In the genomic region with DNA sequence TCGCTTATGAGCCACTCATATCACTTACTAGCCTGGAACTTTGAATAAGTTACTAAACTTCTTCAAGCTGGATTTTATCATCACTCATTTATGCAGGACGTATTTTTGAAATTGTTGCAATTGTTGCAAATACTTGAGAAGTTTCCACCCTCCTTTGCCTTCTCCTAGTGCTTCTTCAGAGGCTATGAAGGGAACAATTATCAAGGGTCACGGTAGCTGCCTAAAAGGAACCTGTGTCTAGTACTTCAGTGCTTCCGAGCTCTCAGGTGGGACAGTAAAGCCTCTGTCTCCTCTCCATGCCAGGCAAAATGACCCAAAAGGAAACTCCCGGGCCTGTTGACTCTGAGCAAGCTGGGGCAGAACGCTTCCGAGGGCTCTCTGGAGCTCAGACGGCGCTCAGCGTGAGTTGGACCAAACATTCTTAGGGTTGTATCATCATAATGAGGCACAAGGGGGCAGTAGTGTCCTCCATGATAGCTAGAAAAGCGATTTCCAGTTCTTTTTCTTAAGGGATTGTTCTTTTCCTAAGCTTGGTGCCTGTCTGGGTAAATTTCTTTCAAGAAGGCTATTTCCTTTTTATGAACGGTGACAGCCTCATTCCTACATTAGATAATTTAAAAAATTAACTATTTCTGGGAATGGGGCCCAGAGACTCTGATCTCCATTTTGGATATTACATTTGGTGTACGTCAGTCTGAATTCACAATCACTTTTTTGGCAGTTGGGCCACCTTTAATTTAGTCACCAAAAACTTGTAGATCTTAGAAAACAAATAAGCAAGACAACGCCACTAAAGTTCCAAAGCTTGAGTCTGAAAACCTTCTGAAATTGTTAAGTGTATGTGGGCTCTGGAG, we compare ENCODE assay signal across 9 cellular contexts.
A peak's percentile ranks its signal among the peaks of the same experiment; 100 is the strongest.
DNase-seq lines count a peak whose midpoint lies in the region; ATAC-seq and TF ChIP-seq lines count a peak whose summit lies in the region.
"Had no signal": no experiment of that assay in that cellular context is flagged by ENCODE, and none has a peak within 500 bp of the region (broad histone marks: within the 10 kb centered on the region; RNA-seq: fewer than 3 reads in every experiment).

No MANE protein-coding gene starts in this region.

- H3K9me3 Mint-ChIP-seq in activated naive CD4-positive, alpha-beta T cell treated with anti-CD3 and anti-CD28 coated beads, Interleukin-2, amount 10 ng/mL, durations not matched to agents 7 days and 5 days, result no peaks in the 10 kb centered on the region
- H3K9me3 Mint-ChIP-seq in glutamatergic neuron (ENCODE audit: unreplicated experiment) (no peaks in the 10 kb centered on the region), progenitor cell of endocrine pancreas (ENCODE audit: low read depth) (no peaks in the 10 kb centered on the region)

- ATAC-seq in GM18858 (IDR thresholded peaks at IDR 0.05; ENCODE audit: unreplicated experiment) (peak; percentile 87), HG03354 (IDR thresholded peaks at IDR 0.05; ENCODE audit: poor library complexity, severe bottlenecking, unreplicated experiment) (peak; percentile 87)

- TF ChIP-seq CTCF in glutamatergic neuron (IDR thresholded peaks at IDR 0.05; ENCODE audit: partially characterized antibody, unreplicated experiment), result peak; percentile 81
- TF ChIP-seq CTCF in progenitor cell of endocrine pancreas (IDR thresholded peaks at IDR 0.05; ENCODE audit: unreplicated experiment), result peak; percentile 84

- peaks cover 4% of the 10 kb centered on the region for H3K27me3 Mint-ChIP-seq in activated naive CD4-positive, alpha-beta T cell treated with anti-CD3 and anti-CD28 coated beads, Interleukin-2, amount 10 ng/mL, durations not matched to agents 7 days and 5 days
- H3K27me3 Mint-ChIP-seq in glutamatergic neuron (ENCODE audit: unreplicated experiment), result no peaks in the 10 kb centered on the region
- peaks cover 18% of the 10 kb centered on the region for H3K27me3 Mint-ChIP-seq in progenitor cell of endocrine pancreas

- no peak overlapping the region for H3K27ac Mint-ChIP-seq in activated naive CD4-positive, alpha-beta T cell treated with anti-CD3 and anti-CD28 coated beads, Interleukin-2, amount 10 ng/mL, durations not matched to agents 7 days and 5 days
- H3K27ac Mint-ChIP-seq in glutamatergic neuron (ENCODE audit: unreplicated experiment) (no peak overlapping the region), progenitor cell of endocrine pancreas (no peak overlapping the region)
- H3K27ac Mint-ChIP-seq: IgD-negative memory B cell had no signal

- H3K36me3 Mint-ChIP-seq in activated naive CD4-positive, alpha-beta T cell treated with anti-CD3 and anti-CD28 coated beads, Interleukin-2, amount 10 ng/mL, durations not matched to agents 7 days and 5 days, result no peaks in the 10 kb centered on the region
- H3K36me3 Mint-ChIP-seq in glutamatergic neuron (ENCODE audit: unreplicated experiment) (no peaks in the 10 kb centered on the region), progenitor cell of endocrine pancreas (ENCODE audit: insufficient read depth) (no peaks in the 10 kb centered on the region)
- H3K36me3 Mint-ChIP-seq: IgD-negative memory B cell had no signal

- peak in 10 of 14 donors; percentile 1 to 65 (median 9) for DNase-seq in C1 segment of cervical spinal cord (lab: John Stamatoyannopoulos, UW)
- peak; percentile 4 for DNase-seq in NCI-H510A (lab: John Stamatoyannopoulos, UW)
- peak; percentile 27 for DNase-seq in activated naive CD4-positive, alpha-beta T cell treated with anti-CD3 and anti-CD28 coated beads, Interleukin-2, amount 10 ng/mL, durations not matched to agents 7 days and 5 days
- peak; percentile 45 for DNase-seq in glutamatergic neuron
- peak; percentile 43 for DNase-seq in progenitor cell of endocrine pancreas (ENCODE audit: low spot score, unreplicated experiment)
- no peak for DNase-seq in GF-D8 (lab: John Stamatoyannopoulos, UW)

- H3K4me1 Mint-ChIP-seq in activated naive CD4-positive, alpha-beta T cell treated with anti-CD3 and anti-CD28 coated beads, Interleukin-2, amount 10 ng/mL, durations not matched to agents 7 days and 5 days, result no peaks in the 10 kb centered on the region
- H3K4me1 Mint-ChIP-seq in glutamatergic neuron (ENCODE audit: low read depth, unreplicated experiment), result no peaks in the 10 kb centered on the region
- H3K4me1 Mint-ChIP-seq in progenitor cell of endocrine pancreas (ENCODE audit: low read depth), result peaks cover 4% of the 10 kb centered on the region
- H3K4me1 Mint-ChIP-seq: IgD-negative memory B cell had no signal

- no peak overlapping the region for H3K4me3 Mint-ChIP-seq in activated naive CD4-positive, alpha-beta T cell treated with anti-CD3 and anti-CD28 coated beads, Interleukin-2, amount 10 ng/mL, durations not matched to agents 7 days and 5 days
- no peak overlapping the region for H3K4me3 Mint-ChIP-seq in glutamatergic neuron (ENCODE audit: unreplicated experiment)
- no peak overlapping the region for H3K4me3 Mint-ChIP-seq in progenitor cell of endocrine pancreas (ENCODE audit: low read depth)
- H3K4me3 Mint-ChIP-seq: IgD-negative memory B cell had no signal

- CTCF ChIA-PET in activated naive CD4-positive, alpha-beta T cell treated with anti-CD3 and anti-CD28 coated beads, Interleukin-2, amount 10 ng/mL, durations not matched to agents 7 days and 5 days (lab: Charles Lee), result interaction anchor here (0.7 to 4.2 kb wide), 13 partner anchors 10 to 1616 kb away, joined by 3 to 24 read pairs (median 5); no protein-coding TSS in a partner anchor
